8 cellular contexts compared by ENCODE assay signal in the genomic region with DNA sequence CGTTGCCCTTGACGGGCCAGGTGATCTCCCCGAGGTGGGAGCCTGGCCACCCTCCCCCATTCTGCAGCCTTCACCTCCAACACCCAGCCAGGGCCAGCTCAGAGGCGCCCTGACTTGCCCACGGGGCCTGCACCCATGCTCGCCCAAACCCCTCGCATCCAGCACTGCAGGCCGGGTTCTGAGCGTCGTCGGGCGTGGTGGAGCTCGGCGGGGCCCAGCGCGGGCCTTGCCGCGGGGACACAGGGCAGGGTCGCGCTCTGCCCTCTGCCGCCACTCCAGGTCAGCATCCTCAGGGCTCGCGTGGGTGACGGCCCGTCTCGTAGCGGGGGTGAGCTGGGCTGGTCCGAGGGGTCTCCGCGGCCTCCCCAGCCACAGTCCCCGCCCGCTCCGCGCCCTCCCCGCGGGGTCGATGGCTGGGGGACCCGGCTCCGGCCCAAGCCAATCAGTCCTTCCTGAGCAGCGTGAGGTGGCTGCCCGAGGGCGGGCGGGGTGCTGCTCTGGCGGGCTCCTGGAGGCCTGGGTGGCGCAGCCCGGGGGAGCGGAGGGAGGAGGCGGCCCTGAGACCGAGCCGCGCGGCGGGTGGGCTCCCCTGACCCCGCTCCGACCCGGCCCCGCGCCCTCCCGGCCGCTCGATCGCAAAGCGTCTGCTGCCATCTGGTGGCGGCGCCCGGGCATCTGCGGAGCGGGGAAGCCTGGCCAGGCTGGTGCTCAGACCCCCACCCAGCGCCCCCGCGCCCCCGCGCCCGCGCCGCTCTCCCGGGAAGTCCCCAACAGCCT.
DNase-seq lines count a peak whose midpoint lies in the region; ATAC-seq and TF ChIP-seq lines count a peak whose summit lies in the region.

No MANE protein-coding gene starts in this region.

- peak; percentile 51 for ATAC-seq in HG03025 (IDR thresholded peaks at IDR 0.05; ENCODE audit: low FRiP score, unreplicated experiment)
- peak; percentile 82 to 88 for ATAC-seq in left cardiac atrium

- H3K4me3 Mint-ChIP-seq in activated naive CD4-positive, alpha-beta T cell treated with anti-CD3 and anti-CD28 coated beads, Interleukin-2, amount 10 ng/mL, durations not matched to agents 7 days and 5 days = peak overlapping the region; percentile 65

- H3K27me3 Mint-ChIP-seq in activated naive CD4-positive, alpha-beta T cell treated with anti-CD3 and anti-CD28 coated beads, Interleukin-2, amount 10 ng/mL, durations not matched to agents 7 days and 5 days = peaks cover 48% of the 10 kb centered on the region

- intact Hi-C loops in left cardiac atrium (cut with DNase I) = loop anchor here (2.0 to 10.0 kb wide), 4 partner anchors 101 to 142 kb away; no protein-coding TSS in a partner anchor

- no peaks in the 10 kb centered on the region for H3K36me3 Mint-ChIP-seq in activated naive CD4-positive, alpha-beta T cell treated with anti-CD3 and anti-CD28 coated beads, Interleukin-2, amount 10 ng/mL, durations not matched to agents 7 days and 5 days

- H3K27ac Mint-ChIP-seq in activated naive CD4-positive, alpha-beta T cell treated with anti-CD3 and anti-CD28 coated beads, Interleukin-2, amount 10 ng/mL, durations not matched to agents 7 days and 5 days = no peak overlapping the region

- peaks cover 2% of the 10 kb centered on the region for H3K9me3 Mint-ChIP-seq in activated naive CD4-positive, alpha-beta T cell treated with anti-CD3 and anti-CD28 coated beads, Interleukin-2, amount 10 ng/mL, durations not matched to agents 7 days and 5 days

- H3K4me1 Mint-ChIP-seq in activated naive CD4-positive, alpha-beta T cell treated with anti-CD3 and anti-CD28 coated beads, Interleukin-2, amount 10 ng/mL, durations not matched to agents 7 days and 5 days = peaks cover 18% of the 10 kb centered on the region

- TF ChIP-seq CTCF in retinal pigment epithelial cell (conservative IDR thresholded peaks at IDR 0.05; ENCODE audit: low read depth, low read length) = peak; percentile 56

- peak overlapping the region; percentile 45; the same call in 1 of the 2 replicates for H3K4me3 ChIP-seq in GM08714 (ENCODE audit: low read length)
- H3K4me3 ChIP-seq in retinal pigment epithelial cell (ENCODE audit: low read length) = peak overlapping the region; percentile 19

- DNase-seq in SK-N-DZ (ENCODE audit: low spot score) (peak; percentile 42), left cardiac atrium (peak; percentile 57), retinal pigment epithelial cell (ENCODE audit: low read depth) (no peak), NCI-H226 (no peak), NK-92 (lab: John Stamatoyannopoulos, UW; ENCODE audit: unreplicated experiment) (no peak)
- DNase-seq in activated naive CD4-positive, alpha-beta T cell treated with anti-CD3 and anti-CD28 coated beads, Interleukin-2, amount 10 ng/mL, durations not matched to agents 7 days and 5 days = peak; percentile 77

- CTCF ChIA-PET in activated naive CD4-positive, alpha-beta T cell treated with anti-CD3 and anti-CD28 coated beads, Interleukin-2, amount 10 ng/mL, durations not matched to agents 7 days and 5 days (lab: Charles Lee) = interaction anchor here (0.7 to 7.2 kb wide), 20 partner anchors 11 to 174 kb away, joined by 3 to 71 read pairs (median 5); no protein-coding TSS in a partner anchor

Comparison
In these comparisons a context has a peak if more than half of its experiments do, and no peak if none do; other contexts are left out.
1. DNase-seq: peak in SK-N-DZ (single experiment), activated naive CD4-positive, alpha-beta T cell treated with anti-CD3 and anti-CD28 coated beads, Interleukin-2, amount 10 ng/mL, durations not matched to agents 7 days and 5 days (single experiment) and left cardiac atrium (single experiment); none in retinal pigment epithelial cell (single experiment), NCI-H226 (single experiment) and NK-92 (single experiment).